29 cellular contexts compared by ENCODE assay signal in genomic region chr2:133824869-133825268, GRCh38.
"Had no signal": no experiment of that assay in that cellular context is flagged by ENCODE, and none has a peak within 500 bp of the region (broad histone marks: within the 10 kb centered on the region; RNA-seq: fewer than 3 reads in every experiment).

No MANE protein-coding gene starts in this region.

- H3K9ac ChIP-seq: KMS-11 had no signal

- H3K4me3 ChIP-seq: PC-9, SJCRH30, SK-N-MC had no signal

- H3K36me3 ChIP-seq: SJCRH30 had no signal

- H3K4me1 ChIP-seq: SJCRH30 had no signal

- H3K4me2 ChIP-seq: KMS-11, PC-9 had no signal

- H3K27ac ChIP-seq: KMS-11, PC-9, RWPE1, SJCRH30, SK-N-MC had no signal

- H2AFZ ChIP-seq: PC-9 had no signal

- DNase-seq: Karpas-422, MM.1S, MV-4-11, NCI-H1092, NCI-H1105, NCI-H1417 treated with DMSO at 0.1 percent for 48 hours, NCI-H1436 treated with DMSO at 0.1 percent for 48 hours, NCI-H1694 treated with DMSO at 0.1 percent for 48 hours, NCI-H187 treated with DMSO at 0.1 percent for 48 hours, NCI-H2029, NCI-H2081, NCI-H2171 treated with DMSO at 0.1 percent for 48 hours, NCI-H2227 treated with DMSO at 0.1 percent for 48 hours, NCI-H345, NCI-H446, NCI-H510A treated with DMSO at 0.1 percent for 48 hours, NCI-H524 treated with DMSO at 0.1 percent for 48 hours, NCI-H526 treated with DMSO at 0.1 percent for 48 hours, NCI-H774, PC-9, SHP77, SIG-M5, SJCRH30 had no signal

- H3K27me3 ChIP-seq: SJCRH30 had no signal

- ATAC-seq: Panc1, Right ventricle myocardium inferior, SK-N-SH treated with all-trans-retinoic acid at 6 μM for 48 hours had no signal

- H3K9me3 ChIP-seq: SJCRH30 had no signal
